31 cellular contexts compared by ENCODE assay signal in the genomic region with DNA sequence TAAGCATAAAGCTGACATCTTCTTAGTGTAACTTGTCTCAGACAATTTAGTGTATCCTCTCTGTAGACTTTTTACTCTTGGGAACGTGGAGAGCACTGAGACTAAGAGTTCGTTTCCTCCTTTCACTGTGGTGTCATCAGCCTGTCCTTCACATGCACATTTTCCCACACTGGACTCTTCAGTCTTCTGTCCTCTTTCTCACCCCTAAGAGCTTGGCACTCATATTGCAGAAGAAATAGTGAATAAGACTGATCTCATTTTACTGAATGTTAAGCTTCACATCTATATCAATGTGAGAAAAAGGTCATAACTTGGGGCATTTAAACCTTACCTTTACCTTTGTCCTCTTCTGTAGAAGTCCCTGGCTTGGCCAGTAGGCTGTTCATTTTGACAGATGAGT.
"Had no signal": no experiment of that assay in that cellular context is flagged by ENCODE, and none has a peak within 500 bp of the region (broad histone marks: within the 10 kb centered on the region; RNA-seq: fewer than 3 reads in every experiment).

No MANE protein-coding gene starts in this region.

- H3K4me1 ChIP-seq: esophagus squamous epithelium, gastrocnemius medialis, pancreas, right lobe of liver, stomach, thyroid gland, vagina had no signal

- H3K4me1 Mint-ChIP-seq: memory B cell; mesothelial cell of epicardium; naive B cell; neural crest cell; stimulated activated effector memory CD8-positive, alpha-beta T cell treated with anti-CD3 and anti-CD28 coated beads, Interleukin-12 subunit alpha, Interleukin-12 subunit beta, amount 100 ng/mL, for 72 hours had no signal

- ATAC-seq: gastrocnemius medialis; left lobe of liver; mucosa of descending colon; natural killer cell treated with Interleukin-12 subunit alpha and Interleukin-12 subunit beta and Interleukin-15 and Interleukin-18, amount 100 ng/mL, for 72 hours; pancreas; right lobe of liver; stimulated activated effector memory CD8-positive, alpha-beta T cell treated with anti-CD3 and anti-CD28 coated beads, Interleukin-12 subunit alpha, Interleukin-12 subunit beta, amount 100 ng/mL, for 72 hours had no signal

- H3K9me3 ChIP-seq: esophagus squamous epithelium, gastrocnemius medialis, mucosa of descending colon, neutrophil, pancreas, right lobe of liver, stomach, thyroid gland, vagina had no signal

- H3K27me3 Mint-ChIP-seq: memory B cell; naive B cell; natural killer cell treated with Interleukin-12 subunit alpha and Interleukin-12 subunit beta and Interleukin-15 and Interleukin-18, amount 100 ng/mL, for 72 hours; progenitor cell of endocrine pancreas had no signal

- H3K4me3 Mint-ChIP-seq: memory B cell; mesothelial cell of epicardium; naive B cell; natural killer cell treated with Interleukin-12 subunit alpha and Interleukin-12 subunit beta and Interleukin-15 and Interleukin-18, amount 100 ng/mL, for 72 hours; neural crest cell; stimulated activated effector memory CD8-positive, alpha-beta T cell treated with anti-CD3 and anti-CD28 coated beads, Interleukin-12 subunit alpha, Interleukin-12 subunit beta, amount 100 ng/mL, for 72 hours had no signal

- H3K9me3 Mint-ChIP-seq: memory B cell; mesothelial cell of epicardium; naive B cell; natural killer cell treated with Interleukin-12 subunit alpha and Interleukin-12 subunit beta and Interleukin-15 and Interleukin-18, amount 100 ng/mL, for 72 hours; neural crest cell; stimulated activated effector memory CD8-positive, alpha-beta T cell treated with anti-CD3 and anti-CD28 coated beads, Interleukin-12 subunit alpha, Interleukin-12 subunit beta, amount 100 ng/mL, for 72 hours had no signal

- H3K36me3 ChIP-seq: gastrocnemius medialis, neutrophil, pancreas, right lobe of liver, thyroid gland, vagina had no signal

- H3K4me2 ChIP-seq: smooth muscle cell had no signal

- H3K27ac Mint-ChIP-seq: memory B cell; mesothelial cell of epicardium; natural killer cell treated with Interleukin-12 subunit alpha and Interleukin-12 subunit beta and Interleukin-15 and Interleukin-18, amount 100 ng/mL, for 72 hours; progenitor cell of endocrine pancreas; stimulated activated effector memory CD8-positive, alpha-beta T cell treated with anti-CD3 and anti-CD28 coated beads, Interleukin-12 subunit alpha, Interleukin-12 subunit beta, amount 100 ng/mL, for 72 hours had no signal

- H3K27me3 ChIP-seq: esophagus squamous epithelium, gastrocnemius medialis, neutrophil, pancreas, right lobe of liver, stomach, thyroid gland, vagina had no signal

- DNase-seq: dermis blood vessel endothelial cell; effector memory CD4-positive, alpha-beta T cell; erythroblast; esophagus squamous epithelium; foreskin fibroblast; gastrocnemius medialis; head of caudate nucleus; kidney; mucosa of descending colon; naive B cell; pancreas; right lobe of liver; stimulated activated CD4-positive, alpha-beta T cell treated with anti-CD3 and anti-CD28 coated beads, Interleukin-12 subunit alpha, Interleukin-12 subunit beta, amount 100 ng/mL, for 4 hours; stimulated activated CD4-positive, alpha-beta T cell treated with anti-CD3 and anti-CD28 coated beads, Interleukin-2, amount 100 ng/mL, for 24 hours; stimulated activated CD4-positive, alpha-beta T cell treated with anti-CD3 and anti-CD28 coated beads, Interleukin-4, amount 100 ng/mL, for 24 hours; stimulated activated naive CD4-positive, alpha-beta T cell treated with Interleukin-2 at 50 U/mL for 16 hours; stomach; thyroid gland; trophoblast cell had no signal

- H3K36me3 Mint-ChIP-seq: natural killer cell treated with Interleukin-12 subunit alpha and Interleukin-12 subunit beta and Interleukin-15 and Interleukin-18, amount 100 ng/mL, for 72 hours had no signal

- H3K4me3 ChIP-seq: coronary artery, esophagus squamous epithelium, gastrocnemius medialis, lung, mucosa of descending colon, pancreas, right lobe of liver, smooth muscle cell, stomach, thyroid gland, vagina had no signal

- H3K27ac ChIP-seq: coronary artery, esophagus squamous epithelium, gastrocnemius medialis, neutrophil, pancreas, right lobe of liver, stomach, thyroid gland, vagina had no signal
